In genomic region chr5:173057062-173057924, GRCh38 we compare ENCODE assay signal across 8 cellular contexts. TPM values are rescaled to one million over a fixed set of nuclear protein-coding genes. Genes with fewer than 3 reads are reported as not detected.
A peak's percentile ranks its signal among the peaks of the same experiment; 100 is the strongest.
DNase-seq lines count a peak whose midpoint lies in the region; ATAC-seq and TF ChIP-seq lines count a peak whose summit lies in the region.

No MANE protein-coding gene starts in this region.

- H3K9me3 Mint-ChIP-seq in activated T-helper 2 cell treated with anti-CD3 and anti-CD28 coated beads, Interferon-gamma antibody, Interleukin-2, Interleukin-4, amounts not matched to agents 10 μg/mL and 5 μg/mL and 100 μg/mL, durations not matched to agents 14 hours and 24 hours and 36 hours, result no peaks in the 10 kb centered on the region
- H3K9me3 Mint-ChIP-seq in natural killer cell, result no peaks in the 10 kb centered on the region

- peaks cover 5% of the 10 kb centered on the region for H3K36me3 Mint-ChIP-seq in activated T-helper 2 cell treated with anti-CD3 and anti-CD28 coated beads, Interferon-gamma antibody, Interleukin-2, Interleukin-4, amounts not matched to agents 10 μg/mL and 5 μg/mL and 100 μg/mL, durations not matched to agents 14 hours and 24 hours and 36 hours (ENCODE audit: low read depth)
- H3K36me3 Mint-ChIP-seq in natural killer cell, result no peaks in the 10 kb centered on the region

- intact Hi-C loops in activated T-helper 2 cell treated with anti-CD3 and anti-CD28 coated beads, Interferon-gamma antibody, Interleukin-2, Interleukin-4, amounts not matched to agents 10 μg/mL and 5 μg/mL and 100 μg/mL, durations not matched to agents 14 hours and 24 hours and 36 hours (cut with micrococcal nuclease), result loop anchor here (2.0 to 5.0 kb wide), 7 partner anchors 270 to 1670 kb away; partner anchors contain the start of genes BOD1, DUSP1, FBXW11 and NPM1
- intact Hi-C loops in natural killer cell (cut with micrococcal nuclease), result loop anchor here (1.0 to 2.0 kb wide), 3 partner anchors 73 to 284 kb away; partner anchors contain the start of gene BNIP1

- no peaks in the 10 kb centered on the region for H3K27me3 Mint-ChIP-seq in activated T-helper 2 cell treated with anti-CD3 and anti-CD28 coated beads, Interferon-gamma antibody, Interleukin-2, Interleukin-4, amounts not matched to agents 10 μg/mL and 5 μg/mL and 100 μg/mL, durations not matched to agents 14 hours and 24 hours and 36 hours (ENCODE audit: low read depth)
- peaks cover 4 to 10% of the 10 kb centered on the region in 2 donors for H3K27me3 Mint-ChIP-seq in natural killer cell (ENCODE audit: low read depth in 2 of 2)

- peak; percentile 80 to 93 (median 83) for ATAC-seq in natural killer cell

- H3K4me3 ChIP-seq in LNCaP clone FGC (ENCODE audit: low read depth, low read length) (peak overlapping the region; percentile 82), fibroblast of mammary gland (ENCODE audit: control insufficient read depth, low read depth, low read length) (peak overlapping the region; percentile 88)

- peak; percentile 98 for DNase-seq in EL
- DNase-seq in H4 (ENCODE audit: low spot score), result peak; percentile 96
- DNase-seq in LNCaP clone FGC (ENCODE audit: low read depth), result peak; percentile 94
- DNase-seq in RPMI8226, result peak; percentile 98
- DNase-seq in activated T-helper 2 cell treated with anti-CD3 and anti-CD28 coated beads, Interferon-gamma antibody, Interleukin-2, Interleukin-4, amounts not matched to agents 10 μg/mL and 5 μg/mL and 100 μg/mL, durations not matched to agents 14 hours and 24 hours and 36 hours (ENCODE audit: low spot score), result peak; percentile 99
- peak; percentile 96 for DNase-seq in fibroblast of mammary gland (ENCODE audit: low read depth)
- DNase-seq in natural killer cell, result peak; percentile 99
- peak; percentile 96 to 99 (median 98) for DNase-seq in stimulated activated naive CD4-positive, alpha-beta T cell (lab: John Stamatoyannopoulos, UW)

- H3K4me3 Mint-ChIP-seq in activated T-helper 2 cell treated with anti-CD3 and anti-CD28 coated beads, Interferon-gamma antibody, Interleukin-2, Interleukin-4, amounts not matched to agents 10 μg/mL and 5 μg/mL and 100 μg/mL, durations not matched to agents 14 hours and 24 hours and 36 hours (ENCODE audit: low read depth), result peak overlapping the region; percentile 94
- peak overlapping the region; percentile 94 for H3K4me3 Mint-ChIP-seq in natural killer cell

- peaks cover 19% of the 10 kb centered on the region for H3K4me1 Mint-ChIP-seq in activated T-helper 2 cell treated with anti-CD3 and anti-CD28 coated beads, Interferon-gamma antibody, Interleukin-2, Interleukin-4, amounts not matched to agents 10 μg/mL and 5 μg/mL and 100 μg/mL, durations not matched to agents 14 hours and 24 hours and 36 hours (ENCODE audit: low read depth)
- H3K4me1 Mint-ChIP-seq in natural killer cell, result peaks cover 36 to 37% of the 10 kb centered on the region in 2 donors

- peak overlapping the region; percentile 96 for H3K27ac Mint-ChIP-seq in activated T-helper 2 cell treated with anti-CD3 and anti-CD28 coated beads, Interferon-gamma antibody, Interleukin-2, Interleukin-4, amounts not matched to agents 10 μg/mL and 5 μg/mL and 100 μg/mL, durations not matched to agents 14 hours and 24 hours and 36 hours
- H3K27ac Mint-ChIP-seq in natural killer cell, result peak overlapping the region; percentile 89 to 95

- no peak for TF ChIP-seq CTCF in LNCaP clone FGC (IDR thresholded peaks at IDR 0.05; ENCODE audit: control insufficient read depth, extremely low read depth, insufficient read depth)
- TF ChIP-seq CTCF in fibroblast of mammary gland (conservative IDR thresholded peaks at IDR 0.05; ENCODE audit: control insufficient read depth, insufficient read depth, low read depth, low read length), result peak; percentile 11
- TF ChIP-seq CTCF in natural killer cell (IDR thresholded peaks at IDR 0.05), result no peak

RNA-seq across cellular contexts. Expression of gene CREBRF, which starts 1.1 kb away (rescaled TPM):
- 4.4 and 7.2 TPM in 2 replicates for total RNA-seq in H4 (2014; rRNA removed; shearing (Covaris generic))
- 8.4 and 8.7 TPM in 2 replicates for total RNA-seq in activated T-helper 2 cell treated with anti-CD3 and anti-CD28 coated beads, Interferon-gamma antibody, Interleukin-2, Interleukin-4, amounts not matched to agents 10 μg/mL and 5 μg/mL and 100 μg/mL, durations not matched to agents 14 hours and 24 hours and 36 hours
- 100 to 1,000 TPM; 118 to 127 (median 121) TPM for total RNA-seq in natural killer cell

Comparison
In these comparisons a context has a peak if more than half of its experiments do, and no peak if none do; other contexts are left out.
1. Peak in every context shown above with its lines: DNase-seq, ATAC-seq and H3K4me3 ChIP-seq.
2. RNA of gene CREBRF, which starts 1.1 kb away (total RNA-seq): 118 to 127 TPM in natural killer cell; 8.4 to 8.7 TPM in activated T-helper 2 cell treated with anti-CD3 and anti-CD28 coated beads, Interferon-gamma antibody, Interleukin-2, Interleukin-4, amounts not matched to agents 10 μg/mL and 5 μg/mL and 100 μg/mL, durations not matched to agents 14 hours and 24 hours and 36 hours and 4.4 to 7.2 TPM in H4; every median in the first group is over 10 times any median in the second.